Comparison of ENCODE assay signal across 15 cellular contexts in genomic region chr15:38612159-38612863, GRCh38. TPM values are rescaled to one million over a fixed set of nuclear protein-coding genes. Genes with fewer than 3 reads are reported as not detected.
DNase-seq lines count a peak whose midpoint lies in the region; ATAC-seq lines count a peak whose summit lies in the region.
"Had no signal": no experiment of that assay in that cellular context is flagged by ENCODE, and none has a peak within 500 bp of the region (broad histone marks: within the 10 kb centered on the region; RNA-seq: fewer than 3 reads in every experiment).

No MANE protein-coding gene starts in this region.

- peaks cover 86% of the 10 kb centered on the region for H3K4me1 Mint-ChIP-seq in activated T-cell treated with anti-CD3 and anti-CD28 coated beads, Interleukin-2, amount 50 U/mL, for 72 hours (ENCODE audit: low read depth)
- H3K4me1 Mint-ChIP-seq in naive thymus-derived CD8-positive, alpha-beta T cell, result peaks cover 35 to 59% (median 56%) of the 10 kb centered on the region in 4 donors
- peaks cover 12% of the 10 kb centered on the region for H3K4me1 Mint-ChIP-seq in stimulated activated memory B cell treated with anti-CD40 and anti-IgM and Interleukin-4, amounts not matched to agents 10 μg/mL and 1 μg/mL and 100 μg/mL, for 72 hours

- H3K4me3 Mint-ChIP-seq in activated T-cell treated with anti-CD3 and anti-CD28 coated beads, Interleukin-2, amount 50 U/mL, for 72 hours, result peak overlapping the region; percentile 50 to 72
- H3K4me3 Mint-ChIP-seq in naive thymus-derived CD8-positive, alpha-beta T cell, result peak overlapping the region in 4 of 10 donors; percentile 13 to 78 (median 39)
- H3K4me3 Mint-ChIP-seq in stimulated activated memory B cell treated with anti-CD40 and anti-IgM and Interleukin-4, amounts not matched to agents 10 μg/mL and 1 μg/mL and 100 μg/mL, for 72 hours, result no peak overlapping the region
- H3K4me3 Mint-ChIP-seq: nephron had no signal

- POLR2A ChIA-PET in naive thymus-derived CD8-positive, alpha-beta T cell (lab: Charles Lee), result interaction anchor here (1.4 kb wide), 2 partner anchors 14 to 48 kb away, joined by 3 to 5 read pairs; partner anchors contain the start of gene RASGRP1

- H3K27me3 Mint-ChIP-seq in activated T-cell treated with anti-CD3 and anti-CD28 coated beads, Interleukin-2, amount 50 U/mL, for 72 hours (ENCODE audit: low read depth), result no peaks in the 10 kb centered on the region
- no peaks in the 10 kb centered on the region for H3K27me3 Mint-ChIP-seq in naive thymus-derived CD8-positive, alpha-beta T cell
- no peaks in the 10 kb centered on the region for H3K27me3 Mint-ChIP-seq in stimulated activated memory B cell treated with anti-CD40 and anti-IgM and Interleukin-4, amounts not matched to agents 10 μg/mL and 1 μg/mL and 100 μg/mL, for 72 hours

- peak overlapping the region; percentile 97 for H3K27ac Mint-ChIP-seq in activated T-cell treated with anti-CD3 and anti-CD28 coated beads, Interleukin-2, amount 50 U/mL, for 72 hours
- peak overlapping the region in 9 of 10 donors; percentile 29 to 96 (median 86) for H3K27ac Mint-ChIP-seq in naive thymus-derived CD8-positive, alpha-beta T cell
- no peak overlapping the region for H3K27ac Mint-ChIP-seq in stimulated activated memory B cell treated with anti-CD40 and anti-IgM and Interleukin-4, amounts not matched to agents 10 μg/mL and 1 μg/mL and 100 μg/mL, for 72 hours
- H3K27ac Mint-ChIP-seq: nephron had no signal

- peak; percentile 68 to 71 for ATAC-seq in activated T-cell treated with anti-CD3 and anti-CD28 coated beads, Interleukin-2, amount 50 U/mL, for 72 hours (replicated peaks in 1 of 2)
- no peak for ATAC-seq in naive thymus-derived CD8-positive, alpha-beta T cell
- ATAC-seq in HG03521 (IDR thresholded peaks at IDR 0.05; ENCODE audit: unreplicated experiment), result no peak
- no peak for ATAC-seq in stimulated activated memory B cell treated with anti-CD40 and anti-IgM and Interleukin-4, amounts not matched to agents 10 μg/mL and 1 μg/mL and 100 μg/mL, for 72 hours
- ATAC-seq: left cardiac atrium had no signal

- H3K9me3 Mint-ChIP-seq in activated T-cell treated with anti-CD3 and anti-CD28 coated beads, Interleukin-2, amount 50 U/mL, for 72 hours, result peaks cover 0 to 5% of the 10 kb centered on the region in 2 donors
- H3K9me3 Mint-ChIP-seq in naive thymus-derived CD8-positive, alpha-beta T cell, result peaks cover 0 to 4% (median 0%) of the 10 kb centered on the region in 9 donors
- peaks cover 4% of the 10 kb centered on the region for H3K9me3 Mint-ChIP-seq in stimulated activated memory B cell treated with anti-CD40 and anti-IgM and Interleukin-4, amounts not matched to agents 10 μg/mL and 1 μg/mL and 100 μg/mL, for 72 hours
- H3K9me3 Mint-ChIP-seq: nephron had no signal

- DNase-seq in NK-92 treated with Interleukin-12 subunit alpha and Interleukin-12 subunit beta, amount 100 ng/mL, for 24 hours (lab: John Stamatoyannopoulos, UW), result peak; percentile 25
- DNase-seq in NK-92 (lab: John Stamatoyannopoulos, UW; ENCODE audit: unreplicated experiment) (no peak), NCI-H2107 (lab: John Stamatoyannopoulos, UW) (no peak)
- peak; percentile 74 to 82 for DNase-seq in activated T-cell treated with anti-CD3 and anti-CD28 coated beads, Interleukin-2, amount 50 U/mL, for 72 hours
- DNase-seq in naive thymus-derived CD8-positive, alpha-beta T cell, result no peak
- DNase-seq in stimulated activated CD8-positive, alpha-beta memory T cell treated with anti-CD3 and anti-CD28 coated beads, Interleukin-7, amount 100 ng/mL, for 48 hours (ENCODE audit: extremely low read depth in 1 of 2, low read depth in 1 of 2), result peak; percentile 33 to 77
- DNase-seq: aorta; effector memory CD4-positive, alpha-beta T cell; left cardiac atrium; MG63; NCI-H345; Peyer's patch had no signal

- peaks cover 6 to 9% of the 10 kb centered on the region in 2 donors for H3K36me3 Mint-ChIP-seq in activated T-cell treated with anti-CD3 and anti-CD28 coated beads, Interleukin-2, amount 50 U/mL, for 72 hours (ENCODE audit: insufficient read depth in 2 of 2)
- H3K36me3 Mint-ChIP-seq in naive thymus-derived CD8-positive, alpha-beta T cell, result no peaks in the 10 kb centered on the region
- H3K36me3 Mint-ChIP-seq in stimulated activated memory B cell treated with anti-CD40 and anti-IgM and Interleukin-4, amounts not matched to agents 10 μg/mL and 1 μg/mL and 100 μg/mL, for 72 hours, result no peaks in the 10 kb centered on the region

RNA-seq across cellular contexts. Expression of gene RASGRP1, which starts 47.7 kb away (rescaled TPM):
- 100 to 1,000 TPM; 173 to 183 TPM for total RNA-seq in activated T-cell treated with anti-CD3 and anti-CD28 coated beads, Interleukin-2, amount 50 U/mL, for 72 hours
- 10 to 100 TPM; 83.7 to 88.5 TPM for total RNA-seq in naive thymus-derived CD8-positive, alpha-beta T cell
- polyA plus RNA-seq in naive thymus-derived CD8-positive, alpha-beta T cell, result 10 to 100 TPM; 52.3 to 90.5 (median 73.4) TPM

Comparison
In these comparisons a context has a peak if more than half of its experiments do, and no peak if none do; other contexts are left out.
1. DNase-seq: peak in NK-92 treated with Interleukin-12 subunit alpha and Interleukin-12 subunit beta, amount 100 ng/mL, for 24 hours (single experiment), activated T-cell treated with anti-CD3 and anti-CD28 coated beads, Interleukin-2, amount 50 U/mL, for 72 hours (2 of 2) and stimulated activated CD8-positive, alpha-beta memory T cell treated with anti-CD3 and anti-CD28 coated beads, Interleukin-7, amount 100 ng/mL, for 48 hours (2 of 2); none in NK-92 (single experiment), naive thymus-derived CD8-positive, alpha-beta T cell (0 of 10) and NCI-H2107 (single experiment).
2. ATAC-seq: peak in activated T-cell treated with anti-CD3 and anti-CD28 coated beads, Interleukin-2, amount 50 U/mL, for 72 hours (2 of 2); none in naive thymus-derived CD8-positive, alpha-beta T cell (0 of 2), HG03521 (single experiment) and stimulated activated memory B cell treated with anti-CD40 and anti-IgM and Interleukin-4, amounts not matched to agents 10 μg/mL and 1 μg/mL and 100 μg/mL, for 72 hours (single experiment).